15 cellular contexts compared by ENCODE assay signal in the genomic region with DNA sequence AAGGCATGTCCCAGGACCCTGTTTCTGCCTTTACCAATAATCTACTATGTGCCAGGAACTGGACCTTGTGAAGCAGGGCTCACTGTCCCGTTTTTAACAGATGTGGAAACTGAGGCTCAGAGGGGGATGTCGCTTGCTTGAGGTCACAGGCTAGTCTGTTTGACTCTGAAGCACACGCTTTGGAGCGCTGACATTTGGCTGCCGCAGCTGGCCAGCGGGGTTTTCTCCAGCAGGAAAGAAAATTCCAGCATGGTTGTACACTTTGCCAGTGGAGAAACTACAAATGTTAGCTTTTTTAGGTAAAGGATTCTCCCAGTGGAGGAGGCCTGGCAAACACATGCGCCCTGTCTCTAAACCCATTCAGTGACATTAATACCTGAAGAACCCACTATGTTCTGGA. TPM values are rescaled to one million over a fixed set of nuclear protein-coding genes. Genes with fewer than 3 reads are reported as not detected.
A peak's percentile ranks its signal among the peaks of the same experiment; 100 is the strongest.
DNase-seq lines count a peak whose midpoint lies in the region; ATAC-seq and TF ChIP-seq lines count a peak whose summit lies in the region.
"Had no signal": no experiment of that assay in that cellular context is flagged by ENCODE, and none has a peak within 500 bp of the region (broad histone marks: within the 10 kb centered on the region; RNA-seq: fewer than 3 reads in every experiment).

No MANE protein-coding gene starts in this region.

- in situ Hi-C loops in IMR-90 (cut with MboI; ENCODE audit: low sequenced_read_pairs), result no loop called here

- H2BK20ac ChIP-seq in IMR-90 (ENCODE audit: low read depth, low read length), result no peak overlapping the region

- no peak overlapping the region; the same call in 1 of the 2 replicates for H4K5ac ChIP-seq in IMR-90 (ENCODE audit: low read depth, low read length)

- CTCF ChIA-PET in IMR-90 (lab: Yijun Ruan, JAX), result interaction anchor here (1.0 kb wide), 1 partner anchor 17 kb away, joined by 3 read pairs; no protein-coding TSS in a partner anchor

- peak overlapping the region; percentile 24; the same call in 1 of the 2 replicates for H3K27ac ChIP-seq in IMR-90 (ENCODE audit: insufficient read depth, low read length)
- peak overlapping the region; percentile 75 for H3K27ac ChIP-seq in muscle layer of colon (ENCODE audit: low read depth, low read length)
- peak overlapping the region; percentile 76 for H3K27ac ChIP-seq in suprapubic skin
- H3K27ac ChIP-seq: HL-60, SJSA1 had no signal

- DNase-seq in IMR-90 (no peak), globus pallidus (ENCODE audit: low spot score) (peak; percentile 47), suprapubic skin (ENCODE audit: low spot score in 2 of 2) (no peak), HT-29 (ENCODE audit: low spot score) (no peak), NCI-H345 (lab: John Stamatoyannopoulos, UW) (no peak), NCI-H774 (lab: John Stamatoyannopoulos, UW) (no peak)
- DNase-seq: activated CD4-positive, alpha-beta T cell treated with anti-CD3 and anti-CD28 coated beads, Interleukin-2, amount 50 U/mL, for 48 hours; effector CD4-positive, alpha-beta T cell; NCI-H2029; NCI-H82; stimulated activated CD4-positive, alpha-beta T cell treated with anti-CD3 and anti-CD28 coated beads, Interleukin-4, amount 100 ng/mL, for 24 hours had no signal

- POLR2A ChIA-PET in IMR-90 (lab: Charles Lee; ENCODE audit: unreplicated experiment), result no interaction called here

- TF ChIP-seq POLR2A in IMR-90 (IDR thresholded peaks at IDR 0.05; ENCODE audit: low read depth, low read length) (no peak), suprapubic skin (IDR thresholded peaks at IDR 0.05) (no peak)

- H2BK5ac ChIP-seq in IMR-90 (ENCODE audit: low read depth, low read length, poor library complexity, severe bottlenecking), result no peak overlapping the region

- H2AK5ac ChIP-seq in IMR-90 (ENCODE audit: low read depth, low read length), result no peak overlapping the region; the same call in 1 of the 2 replicates

- H3K18ac ChIP-seq in IMR-90 (ENCODE audit: low read depth, low read length), result peak overlapping the region; percentile 16; the same call in 1 of the 2 replicates

- 90% methylated on average over 2 of the region's 7 CpGs; no CpG with 5 or more reads in 1 of the 2 experiments for WGBS in IMR-90 (ENCODE audit: extremely low coverage in 2 of 2, insufficient read length in 1 of 2), 2 experiments
- 59% methylated on average over 7 of the region's 7 CpGs for whole genome bisulfite sequencing in suprapubic skin

- H2AK9ac ChIP-seq in IMR-90 (replicated peaks; ENCODE audit: low read depth, low read length, poor library complexity), result no peak overlapping the region

- H3K9ac ChIP-seq in IMR-90 (ENCODE audit: low read depth, low read length), result no peak overlapping the region
- peak overlapping the region; percentile 49 for H3K9ac ChIP-seq in muscle layer of colon (ENCODE audit: low read length)

- no peak overlapping the region for H4K8ac ChIP-seq in IMR-90 (ENCODE audit: low read depth in 2 of 2, low read length in 2 of 2)

- H3K27me3 ChIP-seq in IMR-90 (ENCODE audit: control insufficient read depth, insufficient read depth, low read length) (no peaks in the 10 kb centered on the region), muscle layer of colon (ENCODE audit: control insufficient read depth in 1 of 2, insufficient read depth in 2 of 2, low read length in 2 of 2) (no peaks in the 10 kb centered on the region), suprapubic skin (no peaks in the 10 kb centered on the region)
- H3K27me3 ChIP-seq: SJSA1 had no signal

- H3K9me1 ChIP-seq in IMR-90 (ENCODE audit: insufficient read depth, low read length), result peaks cover 7% of the 10 kb centered on the region; the same call in 1 of the 2 replicates

- ATAC-seq in IMR-90 (ENCODE audit: low read depth) (no peak), HG03565 (IDR thresholded peaks at IDR 0.05; ENCODE audit: unreplicated experiment) (no peak)

- TF ChIP-seq EP300 in suprapubic skin (IDR thresholded peaks at IDR 0.05), result no peak

- intact Hi-C loops in IMR-90 (cut with micrococcal nuclease), result no loop called here

- TF ChIP-seq RAD21 in IMR-90 (IDR thresholded peaks at IDR 0.05; ENCODE audit: low read length), result no peak

- H3K79me1 ChIP-seq in IMR-90 (ENCODE audit: low read depth in 1 of 2, low read length in 2 of 2), result peaks cover 6 to 28% of the 10 kb centered on the region in 2 experiments; a peak in 3 of 4 replicates

- H4K20me1 ChIP-seq in IMR-90 (ENCODE audit: insufficient read depth, low read length), result peaks cover 10% of the 10 kb centered on the region; the same call in 1 of the 2 replicates

- H3K4ac ChIP-seq in IMR-90 (ENCODE audit: low read depth, low read length), result no peak overlapping the region

- BruUV-seq in IMR-90 (replicated peaks; lab: Mats Ljungman, UMichigan), result no TSS peak

- no peak overlapping the region for H2BK120ac ChIP-seq in IMR-90 (ENCODE audit: low read depth, low read length)

- H3K14ac ChIP-seq in IMR-90 (replicated peaks; ENCODE audit: low read depth, low read length), result no peak overlapping the region

- H2AFZ ChIP-seq in IMR-90 (replicated peaks; ENCODE audit: low read length, poor library complexity), result no peak overlapping the region

- H3K4me2 ChIP-seq in IMR-90 (ENCODE audit: low read depth, low read length), result no peak overlapping the region

- no peak overlapping the region for H3K56ac ChIP-seq in IMR-90 (ENCODE audit: extremely low read depth, insufficient read depth, low read length)

- no peak overlapping the region for H3K4me3 ChIP-seq in IMR-90 (ENCODE audit: insufficient read depth, low read depth, low read length)
- peak overlapping the region in 1 of 2 donors; percentile 39 for H3K4me3 ChIP-seq in muscle layer of colon (ENCODE audit: low read depth in 1 of 2, low read length in 2 of 2)
- H3K4me3 ChIP-seq in suprapubic skin, result no peak overlapping the region
- H3K4me3 ChIP-seq: SJSA1 had no signal

- no peak overlapping the region for H4K91ac ChIP-seq in IMR-90 (ENCODE audit: insufficient read depth, low read depth, low read length)

- no peak overlapping the region for H2BK15ac ChIP-seq in IMR-90 (ENCODE audit: low read depth, low read length)

- H3K4me1 ChIP-seq in IMR-90 (ENCODE audit: control insufficient read depth, insufficient read depth, low read length) (peaks cover 18% of the 10 kb centered on the region), muscle layer of colon (ENCODE audit: insufficient read depth, low read length) (peaks cover 46% of the 10 kb centered on the region), suprapubic skin (peaks cover 44% of the 10 kb centered on the region)
- H3K4me1 ChIP-seq: SJSA1 had no signal

- no peaks in the 10 kb centered on the region for H3K9me3 ChIP-seq in IMR-90 (ENCODE audit: control insufficient read depth, insufficient read depth, low read length)
- H3K9me3 ChIP-seq in muscle layer of colon (ENCODE audit: low read length), result no peaks in the 10 kb centered on the region
- no peaks in the 10 kb centered on the region for H3K9me3 ChIP-seq in suprapubic skin
- H3K9me3 ChIP-seq: SJSA1 had no signal

- no peak overlapping the region for H3K23ac ChIP-seq in IMR-90 (ENCODE audit: low read depth, low read length)

- H3K36me3 ChIP-seq in IMR-90 (ENCODE audit: control insufficient read depth, insufficient read depth, low read length), result peaks cover 25% of the 10 kb centered on the region
- peaks cover 18% of the 10 kb centered on the region for H3K36me3 ChIP-seq in muscle layer of colon (ENCODE audit: insufficient read depth, low read length)
- peaks cover 12% of the 10 kb centered on the region for H3K36me3 ChIP-seq in suprapubic skin

- no peak for TF ChIP-seq CTCF in IMR-90 (conservative IDR thresholded peaks at IDR 0.05; ENCODE audit: low read depth, low read length)
- no peak for TF ChIP-seq CTCF in suprapubic skin (IDR thresholded peaks at IDR 0.05)

- dilution Hi-C loops in IMR-90 (cut with HindIII; ENCODE audit: low sequenced_read_pairs, unreplicated experiment), result no loop called here

TF ChIP-seq in IMR-90, 13 proteins besides CTCF, POLR2A, EP300 and RAD21:
- TF ChIP-seq RCOR1 (IDR thresholded peaks at IDR 0.05; ENCODE audit: insufficient replicate concordance, low read length), result no peak
- TF ChIP-seq SMC3 (IDR thresholded peaks at IDR 0.05; ENCODE audit: low read depth, low read length), result no peak
- TF ChIP-seq MAZ (IDR thresholded peaks at IDR 0.05; ENCODE audit: borderline replicate concordance, low read depth, low read length), result no peak
- TF ChIP-seq, protein P1, sequence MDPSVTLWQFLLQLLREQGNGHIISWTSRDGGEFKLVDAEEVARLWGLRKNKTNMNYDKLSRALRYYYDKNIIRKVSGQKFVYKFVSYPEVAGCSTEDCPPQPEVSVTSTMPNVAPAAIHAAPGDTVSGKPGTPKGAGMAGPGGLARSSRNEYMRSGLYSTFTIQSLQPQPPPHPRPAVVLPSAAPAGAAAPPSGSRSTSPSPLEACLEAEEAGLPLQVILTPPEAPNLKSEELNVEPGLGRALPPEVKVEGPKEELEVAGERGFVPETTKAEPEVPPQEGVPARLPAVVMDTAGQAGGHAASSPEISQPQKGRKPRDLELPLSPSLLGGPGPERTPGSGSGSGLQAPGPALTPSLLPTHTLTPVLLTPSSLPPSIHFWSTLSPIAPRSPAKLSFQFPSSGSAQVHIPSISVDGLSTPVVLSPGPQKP (IDR thresholded peaks at IDR 0.05; ENCODE audit: borderline replicate concordance, low read depth, low read length), result no peak
- TF ChIP-seq, protein P2, sequence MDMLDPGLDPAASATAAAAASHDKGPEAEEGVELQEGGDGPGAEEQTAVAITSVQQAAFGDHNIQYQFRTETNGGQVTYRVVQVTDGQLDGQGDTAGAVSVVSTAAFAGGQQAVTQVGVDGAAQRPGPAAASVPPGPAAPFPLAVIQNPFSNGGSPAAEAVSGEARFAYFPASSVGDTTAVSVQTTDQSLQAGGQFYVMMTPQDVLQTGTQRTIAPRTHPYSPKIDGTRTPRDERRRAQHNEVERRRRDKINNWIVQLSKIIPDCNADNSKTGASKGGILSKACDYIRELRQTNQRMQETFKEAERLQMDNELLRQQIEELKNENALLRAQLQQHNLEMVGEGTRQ (IDR thresholded peaks at IDR 0.05; ENCODE audit: low read depth, low read length), result no peak
- no peak for TF ChIP-seq BHLHE40 (IDR thresholded peaks at IDR 0.05; ENCODE audit: low read depth, low read length)
- TF ChIP-seq CEBPB (IDR thresholded peaks at IDR 0.05; ENCODE audit: low read depth, low read length), result no peak
- no peak for TF ChIP-seq FOS (IDR thresholded peaks at IDR 0.05; ENCODE audit: low read depth, low read length)
- TF ChIP-seq RFX5 (IDR thresholded peaks at IDR 0.05; ENCODE audit: low read depth, low read length), result no peak
- no peak for TF ChIP-seq MXI1 (IDR thresholded peaks at IDR 0.05; ENCODE audit: borderline replicate concordance, low read depth, low read length)
- no peak for TF ChIP-seq MAFK (IDR thresholded peaks at IDR 0.05; ENCODE audit: low read depth, low read length)
- no peak for TF ChIP-seq CHD1 (IDR thresholded peaks at IDR 0.05; ENCODE audit: low read depth, low read length)
- no peak for TF ChIP-seq NFE2L2 (IDR thresholded peaks at IDR 0.05; ENCODE audit: low read depth, low read length)

RNA-seq across cellular contexts. Expression of a gene that starts 50.5 kb away (rescaled TPM):
- total RNA-seq in IMR-90 (2012; rRNA removed) (7.8 and 8.2 TPM in 2 replicates), suprapubic skin (10 to 100 TPM; 29.1 to 42.1 (median 31.3) TPM)
- 14.4 and 15.0 TPM in 2 replicates for polyA plus RNA-seq in IMR-90 (2012; rRNA removed)
- polyA plus RNA-seq in IMR-90 (2012; cell fraction: cytosol; rRNA removed), result 6.6 and 11.4 TPM in 2 replicates
- polyA plus RNA-seq in IMR-90 (2012; cell fraction: nucleus; rRNA removed; ENCODE audit: low replicate concordance), result 16.7 and 24.7 TPM in 2 replicates
- total RNA-seq in HT-29 (2014; rRNA removed; shearing (Covaris generic)), result 1.3 and 1.9 TPM in 2 replicates

Comparison
In these comparisons a context has a peak if more than half of its experiments do, and no peak if none do; other contexts are left out.
1. H3K27ac ChIP-seq: peak in every context shown above with its lines; median percentile 76 in suprapubic skin; 75 in muscle layer of colon; 24 in IMR-90.